ENCODE assay signal across 1 cellular context in genomic region chr6:149923327-149923986, GRCh38.
TF ChIP-seq lines count a peak whose summit lies in the region.

No MANE protein-coding gene starts in this region.

TF ChIP-seq in IMR-90, 13 proteins besides CTCF, POLR2A, EP300 and RAD21:
- TF ChIP-seq MAFK (IDR thresholded peaks at IDR 0.05; ENCODE audit: low read depth, low read length) (no peak), BHLHE40 (IDR thresholded peaks at IDR 0.05; ENCODE audit: low read depth, low read length) (no peak), FOS (IDR thresholded peaks at IDR 0.05; ENCODE audit: low read depth, low read length) (no peak), NFE2L2 (IDR thresholded peaks at IDR 0.05; ENCODE audit: low read depth, low read length) (no peak), CEBPB (IDR thresholded peaks at IDR 0.05; ENCODE audit: low read depth, low read length) (no peak), RFX5 (IDR thresholded peaks at IDR 0.05; ENCODE audit: low read depth, low read length) (no peak), RCOR1 (IDR thresholded peaks at IDR 0.05; ENCODE audit: insufficient replicate concordance, low read length) (no peak), CHD1 (IDR thresholded peaks at IDR 0.05; ENCODE audit: low read depth, low read length) (no peak), SMC3 (IDR thresholded peaks at IDR 0.05; ENCODE audit: low read depth, low read length) (no peak)
- TF ChIP-seq, protein P1, sequence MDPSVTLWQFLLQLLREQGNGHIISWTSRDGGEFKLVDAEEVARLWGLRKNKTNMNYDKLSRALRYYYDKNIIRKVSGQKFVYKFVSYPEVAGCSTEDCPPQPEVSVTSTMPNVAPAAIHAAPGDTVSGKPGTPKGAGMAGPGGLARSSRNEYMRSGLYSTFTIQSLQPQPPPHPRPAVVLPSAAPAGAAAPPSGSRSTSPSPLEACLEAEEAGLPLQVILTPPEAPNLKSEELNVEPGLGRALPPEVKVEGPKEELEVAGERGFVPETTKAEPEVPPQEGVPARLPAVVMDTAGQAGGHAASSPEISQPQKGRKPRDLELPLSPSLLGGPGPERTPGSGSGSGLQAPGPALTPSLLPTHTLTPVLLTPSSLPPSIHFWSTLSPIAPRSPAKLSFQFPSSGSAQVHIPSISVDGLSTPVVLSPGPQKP (IDR thresholded peaks at IDR 0.05; ENCODE audit: borderline replicate concordance, low read depth, low read length), result no peak
TF ChIP-seq in IMR-90: peak in this region for 0.
